Comparison of ENCODE assay signal across 2 cellular contexts in the genomic region with DNA sequence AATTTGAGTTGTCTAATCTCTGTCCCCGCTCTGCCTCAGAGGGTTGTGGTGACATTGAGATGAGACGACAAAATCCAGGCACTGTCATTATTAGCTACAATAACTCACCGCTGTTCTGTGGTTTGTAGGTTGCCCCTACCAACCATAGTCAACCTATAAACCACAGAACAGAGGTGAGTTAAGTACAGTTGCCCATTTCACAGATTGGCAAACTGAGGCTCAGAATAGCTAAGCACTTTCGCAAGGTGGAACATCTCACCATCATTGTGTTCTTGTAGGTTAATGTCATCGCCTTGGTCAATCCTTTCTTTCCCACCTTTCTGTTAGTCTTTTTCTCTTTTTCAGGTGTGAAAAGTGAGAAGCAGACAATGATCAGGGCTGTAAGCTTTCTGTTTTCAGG.
A peak's percentile ranks its signal among the peaks of the same experiment; 100 is the strongest.
TF ChIP-seq lines count a peak whose summit lies in the region.

No MANE protein-coding gene starts in this region.

TF ChIP-seq in HepG2, 621 proteins besides CTCF, POLR2A, EP300 and RAD21:
- peak; percentile 91 for TF ChIP-seq ZNF629 (CRISPR knock-in tag; conservative IDR thresholded peaks at IDR 0.05)
- TF ChIP-seq ATF5 (CRISPR knock-in tag; IDR thresholded peaks at IDR 0.05; ENCODE audit: low read depth) = no peak

TF ChIP-seq in K562, 482 proteins besides CTCF, POLR2A, EP300 and RAD21:
- TF ChIP-seq, protein P1, sequence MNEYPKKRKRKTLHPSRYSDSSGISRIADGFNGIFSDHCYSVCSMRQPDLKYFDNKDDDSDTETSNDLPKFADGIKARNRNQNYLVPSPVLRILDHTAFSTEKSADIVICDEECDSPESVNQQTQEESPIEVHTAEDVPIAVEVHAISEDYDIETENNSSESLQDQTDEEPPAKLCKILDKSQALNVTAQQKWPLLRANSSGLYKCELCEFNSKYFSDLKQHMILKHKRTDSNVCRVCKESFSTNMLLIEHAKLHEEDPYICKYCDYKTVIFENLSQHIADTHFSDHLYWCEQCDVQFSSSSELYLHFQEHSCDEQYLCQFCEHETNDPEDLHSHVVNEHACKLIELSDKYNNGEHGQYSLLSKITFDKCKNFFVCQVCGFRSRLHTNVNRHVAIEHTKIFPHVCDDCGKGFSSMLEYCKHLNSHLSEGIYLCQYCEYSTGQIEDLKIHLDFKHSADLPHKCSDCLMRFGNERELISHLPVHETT (CRISPR knock-in tag; conservative IDR thresholded peaks at IDR 0.05 in 1 of 2, IDR thresholded peaks at IDR 0.05 in 1 of 2) = no peak
- TF ChIP-seq BCOR (IDR thresholded peaks at IDR 0.05) = peak; percentile 94
- peak; percentile 51 to 77; a peak in 3 of 4 replicates for TF ChIP-seq KDM1A (IDR thresholded peaks at IDR 0.05)
- TF ChIP-seq ESRRA (IDR thresholded peaks at IDR 0.05; ENCODE audit: borderline replicate concordance, low read depth) = 0 out of 2 replicates have a peak, but pooled peaks have one; percentile 13
- TF ChIP-seq RCOR1 (IDR thresholded peaks at IDR 0.05; ENCODE audit: borderline replicate concordance in 1 of 2, low read depth in 2 of 2, low read length in 2 of 2) = peak in 1 of 2 experiments; percentile 71; a peak in 1 of 4 replicates
- peak; percentile 91 for TF ChIP-seq SMARCA5 (IDR thresholded peaks at IDR 0.05)
- no peak for TF ChIP-seq POLR2H (tag; IDR thresholded peaks at IDR 0.05; ENCODE audit: low read depth)
- TF ChIP-seq IFI16 (CRISPR knock-in tag; IDR thresholded peaks at IDR 0.05) = no peak
- no peak for TF ChIP-seq L3MBTL2 (IDR thresholded peaks at IDR 0.05)
- TF ChIP-seq RBM25 (IDR thresholded peaks at IDR 0.05; ENCODE audit: low read depth, low read length, severe bottlenecking) = peak; percentile 99
- TF ChIP-seq ADNP (tag; IDR thresholded peaks at IDR 0.05) = peak; percentile 72
- no peak for TF ChIP-seq AFF1 (IDR thresholded peaks at IDR 0.05; ENCODE audit: low read depth in 1 of 2, partially characterized antibody in 2 of 2)
- peak; percentile 88 for TF ChIP-seq CHD4 (IDR thresholded peaks at IDR 0.05; ENCODE audit: insufficient read depth, insufficient replicate concordance, low read depth, low read length, poor library complexity, severe bottlenecking)
- TF ChIP-seq, protein P2, sequence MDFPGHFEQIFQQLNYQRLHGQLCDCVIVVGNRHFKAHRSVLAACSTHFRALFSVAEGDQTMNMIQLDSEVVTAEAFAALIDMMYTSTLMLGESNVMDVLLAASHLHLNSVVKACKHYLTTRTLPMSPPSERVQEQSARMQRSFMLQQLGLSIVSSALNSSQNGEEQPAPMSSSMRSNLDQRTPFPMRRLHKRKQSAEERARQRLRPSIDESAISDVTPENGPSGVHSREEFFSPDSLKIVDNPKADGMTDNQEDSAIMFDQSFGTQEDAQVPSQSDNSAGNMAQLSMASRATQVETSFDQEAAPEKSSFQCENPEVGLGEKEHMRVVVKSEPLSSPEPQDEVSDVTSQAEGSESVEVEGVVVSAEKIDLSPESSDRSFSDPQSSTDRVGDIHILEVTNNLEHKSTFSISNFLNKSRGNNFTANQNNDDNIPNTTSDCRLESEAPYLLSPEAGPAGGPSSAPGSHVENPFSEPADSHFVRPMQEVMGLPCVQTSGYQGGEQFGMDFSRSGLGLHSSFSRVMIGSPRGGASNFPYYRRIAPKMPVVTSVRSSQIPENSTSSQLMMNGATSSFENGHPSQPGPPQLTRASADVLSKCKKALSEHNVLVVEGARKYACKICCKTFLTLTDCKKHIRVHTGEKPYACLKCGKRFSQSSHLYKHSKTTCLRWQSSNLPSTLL (IDR thresholded peaks at IDR 0.05) = no peak
- peak; percentile 72; the same call in 1 of the 2 replicates for TF ChIP-seq CBX1 (IDR thresholded peaks at IDR 0.05; ENCODE audit: low read depth)
- TF ChIP-seq CBX3 (IDR thresholded peaks at IDR 0.05; ENCODE audit: borderline replicate concordance in 1 of 2, low read length in 2 of 2) = peak in 1 of 2 experiments; percentile 25; a peak in 1 of 3 replicates
